ENCODE assay signal across 8 cellular contexts in the genomic region with DNA sequence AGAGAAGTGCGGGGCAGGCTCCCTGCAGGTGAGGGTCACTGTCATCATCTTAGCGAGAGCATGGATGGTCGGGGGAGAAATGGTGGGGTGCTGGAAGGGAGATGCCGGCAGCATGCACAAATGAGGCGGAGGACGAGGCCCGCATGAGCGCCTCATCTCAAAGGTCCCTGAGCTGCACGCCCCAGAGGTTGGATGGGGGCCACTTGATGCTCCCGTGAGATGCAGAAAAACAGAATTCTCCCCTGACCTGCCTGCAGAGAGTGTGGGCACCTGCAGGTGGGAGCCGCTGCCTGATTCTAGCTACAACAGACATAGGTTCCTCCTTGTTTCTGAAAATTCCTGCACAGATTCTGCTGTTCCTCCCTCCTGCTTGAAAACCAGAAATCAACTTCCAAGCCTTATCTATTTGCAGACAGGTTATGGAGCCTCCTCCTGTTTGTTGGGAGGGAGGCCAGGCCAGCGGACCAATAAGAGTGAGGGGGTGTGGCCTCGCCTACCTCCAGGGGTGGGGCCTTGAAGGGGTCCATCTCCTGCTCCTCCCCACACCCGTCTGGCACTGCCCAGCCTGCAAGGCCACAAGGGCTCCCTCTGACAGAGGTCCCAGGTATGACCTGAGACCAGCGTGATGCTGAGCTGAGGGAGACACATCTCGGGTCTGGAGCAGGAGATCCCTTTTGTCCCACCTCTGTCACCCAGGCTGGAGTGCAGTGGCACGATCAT.
A peak's percentile ranks its signal among the peaks of the same experiment; 100 is the strongest.
DNase-seq lines count a peak whose midpoint lies in the region; ATAC-seq and TF ChIP-seq lines count a peak whose summit lies in the region.

No MANE protein-coding gene starts in this region.

- H3K14ac ChIP-seq in mesenchymal stem cell (ENCODE audit: low read length in 2 of 2), result no peak overlapping the region

- no peak overlapping the region for H4K91ac ChIP-seq in mesenchymal stem cell (ENCODE audit: low read length)

- H2AK5ac ChIP-seq in mesenchymal stem cell (ENCODE audit: low read length, severe bottlenecking), result no peak overlapping the region

- no TSS peak for BruUV-seq in Caco-2 (replicated peaks; lab: Mats Ljungman, UMichigan)

- H2BK15ac ChIP-seq in mesenchymal stem cell (ENCODE audit: low read depth, poor library complexity, severe bottlenecking), result no peak overlapping the region

- POLR2A ChIA-PET in Caco-2 (lab: Charles Lee), result no interaction called here

- no peaks in the 10 kb centered on the region for H3K9me3 ChIP-seq in Caco-2
- H3K9me3 ChIP-seq in RWPE2 (ENCODE audit: severe bottlenecking), result no peaks in the 10 kb centered on the region
- H3K9me3 ChIP-seq in mesenchymal stem cell (ENCODE audit: control insufficient read depth, low read length), result no peaks in the 10 kb centered on the region

- H2AFZ ChIP-seq in mesenchymal stem cell (ENCODE audit: low read depth, low read length), result no peak overlapping the region

- no peaks in the 10 kb centered on the region for H3K27me3 ChIP-seq in Caco-2 (replicated peaks; ENCODE audit: control insufficient read depth, insufficient read depth, low read length)
- H3K27me3 ChIP-seq in RWPE2 (ENCODE audit: insufficient read depth, poor library complexity, severe bottlenecking), result no peaks in the 10 kb centered on the region
- H3K27me3 ChIP-seq in mesenchymal stem cell (ENCODE audit: control insufficient read depth in 1 of 2, insufficient read depth in 1 of 2, low read length in 2 of 2), result no peaks in the 10 kb centered on the region

- H4K8ac ChIP-seq in mesenchymal stem cell (ENCODE audit: low read length), result no peak overlapping the region

- no peak overlapping the region for H2BK5ac ChIP-seq in mesenchymal stem cell (ENCODE audit: low read depth, low read length, poor library complexity, severe bottlenecking)

- TF ChIP-seq CTCF in Caco-2 (IDR thresholded peaks at IDR 0.05; ENCODE audit: insufficient read depth in 1 of 2, low read depth in 1 of 2, low read length in 1 of 2, severe bottlenecking in 1 of 2, unreplicated experiment in 1 of 2), result no peak
- no peak for TF ChIP-seq CTCF in RWPE2 (IDR thresholded peaks at IDR 0.05; ENCODE audit: poor library complexity, severe bottlenecking)
- TF ChIP-seq CTCF in endothelial cell (IDR thresholded peaks at IDR 0.05; ENCODE audit: unreplicated experiment), result no peak

- H3K79me1 ChIP-seq in mesenchymal stem cell (replicated peaks; ENCODE audit: low read length, poor library complexity, severe bottlenecking), result no peaks in the 10 kb centered on the region

- no peak overlapping the region for H2BK12ac ChIP-seq in mesenchymal stem cell (ENCODE audit: low read length in 2 of 2)

- no peaks in the 10 kb centered on the region for H3K27me3 Mint-ChIP-seq in Caco-2 (ENCODE audit: insufficient read depth, unreplicated experiment)
- peaks cover 7% of the 10 kb centered on the region for H3K27me3 Mint-ChIP-seq in endothelial cell (ENCODE audit: unreplicated experiment)

- H3K27ac ChIP-seq in RWPE2 (ENCODE audit: poor library complexity, severe bottlenecking) (no peak overlapping the region), mesenchymal stem cell (ENCODE audit: low read length, poor library complexity, severe bottlenecking) (no peak overlapping the region)

- ATAC-seq in GM18520 (IDR thresholded peaks at IDR 0.05; ENCODE audit: unreplicated experiment) (peak; percentile 38), HG03025 (IDR thresholded peaks at IDR 0.05; ENCODE audit: low FRiP score, unreplicated experiment) (peak; percentile 55), RWPE2 (ENCODE audit: low read depth) (peak; percentile 89), left ventricle myocardium superior (peak; percentile 74)

- H3K18ac ChIP-seq in mesenchymal stem cell (ENCODE audit: low read depth in 1 of 2, low read length in 2 of 2), result no peak overlapping the region

- H3K9ac ChIP-seq in mesenchymal stem cell (ENCODE audit: low read length), result no peak overlapping the region

- no peaks in the 10 kb centered on the region; the same call in 1 of the 2 replicates for H3K36me3 ChIP-seq in Caco-2 (ENCODE audit: control insufficient read depth, insufficient read depth, low read length)
- H3K36me3 ChIP-seq in RWPE2 (ENCODE audit: low read depth), result no peaks in the 10 kb centered on the region
- peaks cover 6 to 20% of the 10 kb centered on the region in 2 experiments for H3K36me3 ChIP-seq in mesenchymal stem cell (ENCODE audit: control insufficient read depth in 1 of 2, insufficient read depth in 2 of 2, low read depth in 1 of 2, low read length in 2 of 2)

- H3K4me3 Mint-ChIP-seq in Caco-2 (ENCODE audit: unreplicated experiment), result no peak overlapping the region
- no peak overlapping the region for H3K4me3 Mint-ChIP-seq in endothelial cell (ENCODE audit: unreplicated experiment)

- no peak overlapping the region for H3K4me2 ChIP-seq in mesenchymal stem cell (ENCODE audit: low read length, poor library complexity, severe bottlenecking)

- DNase-seq in Caco-2 (peak; percentile 82 to 84), RWPE2 (ENCODE audit: low spot score) (no peak), left ventricle myocardium superior (no peak), mesenchymal stem cell (no peak), endothelial cell (ENCODE audit: low spot score) (no peak), NCI-H446 treated with DMSO at 0.1 percent for 48 hours (lab: John Stamatoyannopoulos, UW) (no peak)

- H3K4me1 ChIP-seq in Caco-2 (peaks cover 7% of the 10 kb centered on the region; the same call in 1 of the 2 replicates), RWPE2 (ENCODE audit: insufficient read depth, poor library complexity, severe bottlenecking) (no peaks in the 10 kb centered on the region), mesenchymal stem cell (ENCODE audit: control insufficient read depth, insufficient read depth, low read depth, low read length) (peaks cover 7% of the 10 kb centered on the region)

- H3K4ac ChIP-seq in mesenchymal stem cell (ENCODE audit: low read depth in 1 of 2, low read length in 2 of 2), result no peak overlapping the region

- H3K27ac Mint-ChIP-seq in Caco-2 (ENCODE audit: unreplicated experiment) (no peak overlapping the region), endothelial cell (ENCODE audit: unreplicated experiment) (no peak overlapping the region)

- no peak overlapping the region for H2BK120ac ChIP-seq in mesenchymal stem cell (ENCODE audit: low read depth, low read length)

- H3K4me3 ChIP-seq in Caco-2 (ENCODE audit: low read depth, low read length), result no peak overlapping the region
- H3K4me3 ChIP-seq in RWPE2 (ENCODE audit: severe bottlenecking), result no peak overlapping the region
- H3K4me3 ChIP-seq in mesenchymal stem cell (ENCODE audit: insufficient read depth in 1 of 2, low read depth in 1 of 2, low read length in 2 of 2), result no peak overlapping the region

- H3K4me1 Mint-ChIP-seq in Caco-2 (ENCODE audit: low read depth, unreplicated experiment) (peaks cover 17% of the 10 kb centered on the region), endothelial cell (ENCODE audit: unreplicated experiment) (no peaks in the 10 kb centered on the region)

- intact Hi-C loops in Caco-2 (cut with micrococcal nuclease; ENCODE audit: unreplicated experiment) (no loop called here), left ventricle myocardium superior (cut with micrococcal nuclease) (no loop called here)

- no peak overlapping the region for H3K23ac ChIP-seq in mesenchymal stem cell (ENCODE audit: low read length in 2 of 2)

- H3K9me3 Mint-ChIP-seq in Caco-2 (ENCODE audit: unreplicated experiment) (no peaks in the 10 kb centered on the region), endothelial cell (ENCODE audit: unreplicated experiment) (no peaks in the 10 kb centered on the region)

- H3K36me3 Mint-ChIP-seq in Caco-2 (ENCODE audit: insufficient read depth, unreplicated experiment) (peaks cover 50% of the 10 kb centered on the region), endothelial cell (ENCODE audit: low read depth, unreplicated experiment) (peaks cover 10% of the 10 kb centered on the region)

- 82% methylated on average over 17 of the region's 17 CpGs for WGBS in mesenchymal stem cell

- CTCF ChIA-PET in Caco-2 (lab: Charles Lee), result interaction anchor here (1.0 kb wide), 1 partner anchor 39 kb away, joined by 3 read pairs; no protein-coding TSS in a partner anchor

Comparison
In these comparisons a context has a peak if more than half of its experiments do, and no peak if none do; other contexts are left out.
1. DNase-seq: peak in Caco-2 (2 of 2); none in RWPE2 (single experiment), left ventricle myocardium superior (single experiment), mesenchymal stem cell (single experiment), endothelial cell (single experiment) and NCI-H446 treated with DMSO at 0.1 percent for 48 hours (single experiment).
2. ATAC-seq: peak in every context shown above with its lines; median percentile 89 in RWPE2; 74 in left ventricle myocardium superior; 55 in HG03025; 38 in GM18520.